Comparison of ENCODE assay signal across 1 cellular context in genomic region chr9:1474259-1474658, GRCh38.
TF ChIP-seq lines count a peak whose summit lies in the region.

No MANE protein-coding gene starts in this region.

TF ChIP-seq in GM23338, 12 proteins besides CTCF, POLR2A, EP300 and RAD21 (continued from another document):
- TF ChIP-seq REST (IDR thresholded peaks at IDR 0.05; ENCODE audit: unreplicated experiment) (no peak), EZH2phosphoT487 (IDR thresholded peaks at IDR 0.05; ENCODE audit: unreplicated experiment) (no peak)
